In genomic region chr7:114279901-114280300, GRCh38 we compare ENCODE assay signal across 1 cellular context.
TF ChIP-seq lines count a peak whose summit lies in the region.

No MANE protein-coding gene starts in this region.

TF ChIP-seq in HEK293, 187 proteins besides CTCF, POLR2A, EP300 and RAD21 (continued from another document):
- no peak for TF ChIP-seq ZNF221 (tag by site-specific recombination; IDR thresholded peaks at IDR 0.05; ENCODE audit: borderline replicate concordance)
- no peak for TF ChIP-seq ZNF280C (tag by site-specific recombination; IDR thresholded peaks at IDR 0.05)
- no peak for TF ChIP-seq PRDM2 (tag by site-specific recombination; IDR thresholded peaks at IDR 0.05; ENCODE audit: borderline replicate concordance)
- TF ChIP-seq TRIM28 (IDR thresholded peaks at IDR 0.05; ENCODE audit: borderline replicate concordance, low read length): no peak
- TF ChIP-seq ZNF791 (tag by site-specific recombination; IDR thresholded peaks at IDR 0.05): no peak
- no peak for TF ChIP-seq ZNF580 (tag by site-specific recombination; IDR thresholded peaks at IDR 0.05)
- no peak for TF ChIP-seq ZSCAN23 (tag by site-specific recombination; IDR thresholded peaks at IDR 0.05)
- TF ChIP-seq SP3 (tag by site-specific recombination; IDR thresholded peaks at IDR 0.05): no peak
- TF ChIP-seq HOXC10 (CRISPR knock-in tag; IDR thresholded peaks at IDR 0.05): no peak
- TF ChIP-seq ZNF610 (tag by site-specific recombination; IDR thresholded peaks at IDR 0.05; ENCODE audit: borderline replicate concordance): no peak
